In genomic region chr1:68600049-68600661, GRCh38 we compare ENCODE assay signal across 1 cellular context.
A peak's percentile ranks its signal among the peaks of the same experiment; 100 is the strongest.
TF ChIP-seq lines count a peak whose summit lies in the region.

No MANE protein-coding gene starts in this region.

TF ChIP-seq in GM23338, 12 proteins besides CTCF, POLR2A, EP300 and RAD21 (continued from another document):
- TF ChIP-seq ZNF462 (CRISPR knock-in tag; IDR thresholded peaks at IDR 0.05) = 0 out of 2 replicates have a peak, but pooled peaks have one; percentile 32
- TF ChIP-seq NANOG (IDR thresholded peaks at IDR 0.05; ENCODE audit: borderline replicate concordance) = no peak
